1 cellular context compared by ENCODE assay signal in the genomic region with DNA sequence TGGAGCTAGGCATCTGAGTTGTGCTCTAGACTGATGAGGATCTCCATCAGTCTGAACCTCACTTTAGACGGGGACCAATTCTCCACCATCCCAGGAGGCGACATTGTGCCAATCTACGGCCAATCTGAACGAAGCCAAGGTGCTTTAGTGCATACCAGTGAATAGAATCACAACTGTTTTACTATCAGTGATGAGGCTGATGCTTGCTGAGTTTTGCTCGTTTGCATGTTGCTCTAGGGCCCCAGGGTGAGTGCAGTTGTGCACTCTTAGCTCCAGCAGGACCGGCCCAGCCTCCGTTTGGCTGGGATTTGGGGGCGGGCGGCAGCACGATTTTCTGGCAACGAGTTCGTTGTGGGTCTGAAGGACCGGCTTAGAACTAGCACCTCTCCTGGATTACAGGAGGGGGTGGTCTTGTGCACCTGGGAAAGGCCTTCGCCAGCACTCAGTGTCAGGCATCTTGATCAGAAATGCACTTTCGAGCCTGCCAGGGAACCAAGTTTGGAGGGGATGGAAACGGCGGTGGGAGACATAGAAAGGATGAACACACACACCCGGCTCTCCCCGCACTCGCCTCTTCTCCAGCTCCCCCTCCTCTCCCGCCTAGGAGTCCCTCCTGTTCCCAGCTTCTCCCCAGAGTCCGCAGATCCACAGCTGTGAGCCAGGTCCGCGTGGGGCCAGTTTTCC.
TF ChIP-seq lines count a peak whose summit lies in the region.

No MANE protein-coding gene starts in this region.

TF ChIP-seq in A549, 52 proteins besides CTCF, POLR2A, EP300 and RAD21 (continued from another document):
- TF ChIP-seq CBX2 (IDR thresholded peaks at IDR 0.05; ENCODE audit: borderline replicate concordance, low read depth) (no peak), FOXS1 (CRISPR knock-in tag; IDR thresholded peaks at IDR 0.05) (no peak), ZSCAN20 (CRISPR knock-in tag; IDR thresholded peaks at IDR 0.05) (no peak), FOSL2 (IDR thresholded peaks at IDR 0.05) (no peak), FOSL2 (CRISPR knock-in tag; IDR thresholded peaks at IDR 0.05) (no peak), TP53 (CRISPR knock-in tag; IDR thresholded peaks at IDR 0.05) (no peak), HOXB5 (CRISPR knock-in tag; IDR thresholded peaks at IDR 0.05) (no peak), CEBPB (IDR thresholded peaks at IDR 0.05) (no peak), RFX5 (IDR thresholded peaks at IDR 0.05) (no peak), SMC3 (IDR thresholded peaks at IDR 0.05) (no peak), TFCP2L1 (CRISPR knock-in tag; IDR thresholded peaks at IDR 0.05) (no peak), KDM5A (IDR thresholded peaks at IDR 0.05) (no peak), CHD4 (IDR thresholded peaks at IDR 0.05; ENCODE audit: borderline replicate concordance) (no peak), NFE2L2 (conservative IDR thresholded peaks at IDR 0.05; ENCODE audit: low read length) (no peak), GATA3 (IDR thresholded peaks at IDR 0.05; ENCODE audit: borderline replicate concordance) (no peak), PHF8 (IDR thresholded peaks at IDR 0.05; ENCODE audit: borderline replicate concordance, low read depth) (no peak), EHF (CRISPR knock-in tag; IDR thresholded peaks at IDR 0.05) (no peak), MAFK (IDR thresholded peaks at IDR 0.05; ENCODE audit: partially characterized antibody) (no peak)
- TF ChIP-seq, protein P1, sequence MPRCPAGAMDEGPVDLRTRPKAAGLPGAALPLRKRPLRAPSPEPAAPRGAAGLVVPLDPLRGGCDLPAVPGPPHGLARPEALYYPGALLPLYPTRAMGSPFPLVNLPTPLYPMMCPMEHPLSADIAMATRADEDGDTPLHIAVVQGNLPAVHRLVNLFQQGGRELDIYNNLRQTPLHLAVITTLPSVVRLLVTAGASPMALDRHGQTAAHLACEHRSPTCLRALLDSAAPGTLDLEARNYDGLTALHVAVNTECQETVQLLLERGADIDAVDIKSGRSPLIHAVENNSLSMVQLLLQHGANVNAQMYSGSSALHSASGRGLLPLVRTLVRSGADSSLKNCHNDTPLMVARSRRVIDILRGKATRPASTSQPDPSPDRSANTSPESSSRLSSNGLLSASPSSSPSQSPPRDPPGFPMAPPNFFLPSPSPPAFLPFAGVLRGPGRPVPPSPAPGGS (IDR thresholded peaks at IDR 0.05) = no peak
TF ChIP-seq in A549: peak in this region for 0.
